In the genomic region with DNA sequence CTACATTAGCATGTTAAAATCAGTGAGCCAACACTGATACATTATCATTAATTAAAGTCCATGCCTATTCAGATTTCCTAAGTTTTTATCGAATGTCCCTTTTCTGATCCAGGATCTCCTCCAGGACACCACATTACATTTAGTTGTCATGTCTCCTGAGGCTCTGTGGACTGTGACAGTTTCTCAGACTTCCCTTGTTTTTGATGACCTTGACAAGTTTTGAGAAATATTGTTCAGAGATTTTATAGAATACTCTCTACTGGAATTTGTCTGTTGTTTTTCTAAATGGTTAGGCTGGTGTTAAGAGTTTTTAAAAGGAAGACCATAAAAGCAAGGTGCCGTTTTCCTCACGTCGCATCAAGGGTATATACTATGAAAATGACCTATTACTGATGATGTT, we compare ENCODE assay signal across 36 cellular contexts.
"Had no signal": no experiment of that assay in that cellular context is flagged by ENCODE, and none has a peak within 500 bp of the region (broad histone marks: within the 10 kb centered on the region; RNA-seq: fewer than 3 reads in every experiment).

No MANE protein-coding gene starts in this region.

- H3K9me3 ChIP-seq: MG63 had no signal

- DNase-seq: Karpas-422, Kasumi-1, MG63, MM.1S, MV-4-11, NCI-H1048, NCI-H1092, NCI-H1092 treated with DMSO at 0.1 percent for 48 hours, NCI-H1105, NCI-H1105 treated with DMSO at 0.1 percent for 48 hours, NCI-H1417, NCI-H1417 treated with DMSO at 0.1 percent for 48 hours, NCI-H1436, NCI-H1436 treated with DMSO at 0.1 percent for 48 hours, NCI-H146, NCI-H1694, NCI-H1694 treated with DMSO at 0.1 percent for 48 hours, NCI-H187, NCI-H187 treated with DMSO at 0.1 percent for 48 hours, NCI-H1930, NCI-H2029, NCI-H2029 treated with DMSO at 0.1 percent for 48 hours, NCI-H2081, NCI-H2081 treated with DMSO at 0.1 percent for 48 hours, NCI-H2107, NCI-H2171, NCI-H2171 treated with DMSO at 0.1 percent for 48 hours, NCI-H2227 treated with DMSO at 0.1 percent for 48 hours, NCI-H226, NCI-H345, NCI-H446, NCI-H446 treated with DMSO at 0.1 percent for 48 hours, NCI-H510A, NCI-H510A treated with DMSO at 0.1 percent for 48 hours, NCI-H524, NCI-H524 treated with DMSO at 0.1 percent for 48 hours had no signal

- H3K4me3 ChIP-seq: MG63 had no signal

- H3K36me3 ChIP-seq: MG63 had no signal
